15 cellular contexts compared by ENCODE assay signal in genomic region chr5:3350781-3351180, GRCh38.
"Had no signal": no experiment of that assay in that cellular context is flagged by ENCODE, and none has a peak within 500 bp of the region (broad histone marks: within the 10 kb centered on the region; RNA-seq: fewer than 3 reads in every experiment).

No MANE protein-coding gene starts in this region.

- H3K36me3 ChIP-seq: heart left ventricle, neutrophil, right lobe of liver, thyroid gland, upper lobe of left lung had no signal

- DNase-seq: cerebellar nuclear complex; effector CD8-positive, alpha-beta T cell; heart left ventricle; hippocampal formation; mammary epithelial cell; mucosa of descending colon; naive thymus-derived CD8-positive, alpha-beta T cell; stimulated activated CD4-positive, alpha-beta T cell treated with anti-CD3 and anti-CD28 coated beads, Interleukin-12 subunit alpha, Interleukin-12 subunit beta, amount 100 ng/mL, for 4 hours; stimulated activated naive CD4-positive, alpha-beta T cell; thyroid gland; upper lobe of left lung had no signal

- H3K9me3 ChIP-seq: heart left ventricle, neutrophil, right lobe of liver, thyroid gland, upper lobe of left lung had no signal

- H3K27ac ChIP-seq: heart left ventricle, neutrophil, right lobe of liver, skin epidermis, thyroid gland, upper lobe of left lung had no signal

- H3K27me3 ChIP-seq: neutrophil, right lobe of liver, thyroid gland, upper lobe of left lung had no signal

- H3K4me3 ChIP-seq: heart left ventricle, mucosa of descending colon, right lobe of liver, skin epidermis, thyroid gland, upper lobe of left lung had no signal

- H3K4me1 ChIP-seq: heart left ventricle, right lobe of liver, thyroid gland, upper lobe of left lung had no signal

- ATAC-seq: left lobe of liver; mucosa of descending colon; naive thymus-derived CD8-positive, alpha-beta T cell; right lobe of liver had no signal
